Comparison of ENCODE assay signal across 8 cellular contexts in genomic region chr11:78418584-78419211, GRCh38. TPM values are rescaled to one million over a fixed set of nuclear protein-coding genes. Genes with fewer than 3 reads are reported as not detected.
DNase-seq lines count a peak whose midpoint lies in the region; ATAC-seq and TF ChIP-seq lines count a peak whose summit lies in the region.

No MANE protein-coding gene starts in this region.

- DNase-seq in BE2C (no peak), breast epithelium (ENCODE audit: low spot score in 2 of 2) (no peak), AG08396 (ENCODE audit: low spot score) (no peak), G401 (ENCODE audit: low spot score) (no peak)
- no peak for DNase-seq in stimulated activated CD4-positive, alpha-beta T cell treated with anti-CD3 and anti-CD28 coated beads, Interleukin-2, amount 100 ng/mL, for 48 hours

- H3K36me3 ChIP-seq in BE2C (no peaks in the 10 kb centered on the region), Loucy (ENCODE audit: insufficient read depth, low read length) (no peaks in the 10 kb centered on the region), breast epithelium (no peaks in the 10 kb centered on the region), mucosa of stomach (ENCODE audit: control insufficient read depth, insufficient read depth, low read length) (no peaks in the 10 kb centered on the region)

- TF ChIP-seq CTCF in BE2C (IDR thresholded peaks at IDR 0.05; ENCODE audit: low read depth, low read length) (no peak), Loucy (conservative IDR thresholded peaks at IDR 0.05; ENCODE audit: low read length) (no peak), breast epithelium (IDR thresholded peaks at IDR 0.05) (no peak)

- TF ChIP-seq POLR2A in breast epithelium (IDR thresholded peaks at IDR 0.05) = no peak

- in situ Hi-C loops in G401 (cut with HindIII; ENCODE audit: low sequenced_read_pairs) = no loop called here

- peak overlapping the region; percentile 88 to 100 for H3K27ac ChIP-seq in breast epithelium

- H3K9ac ChIP-seq in Loucy (ENCODE audit: low read depth, low read length, poor library complexity, severe bottlenecking) = peak overlapping the region; percentile 62
- H3K9ac ChIP-seq in mucosa of stomach (ENCODE audit: low read length) = peak overlapping the region; percentile 83

- no peaks in the 10 kb centered on the region for H4K20me1 ChIP-seq in Loucy (ENCODE audit: insufficient read depth, low read length, poor library complexity, severe bottlenecking)

- no peaks in the 10 kb centered on the region for H3K9me2 ChIP-seq in Loucy (replicated peaks; ENCODE audit: low read depth, low read length)

- no peak for ATAC-seq in HG02798 (IDR thresholded peaks at IDR 0.05; ENCODE audit: poor library complexity, unreplicated experiment)

- peak overlapping the region; percentile 83 for H2AFZ ChIP-seq in Loucy (ENCODE audit: low read length)

- intact Hi-C loops in breast epithelium (cut with DNase I; ENCODE audit: low total_unique reads) = loop anchor here (5.0 kb wide), 1 partner anchor 154 kb away; the partner anchor contains the start of gene NARS2

- H3K4me2 ChIP-seq in Loucy (ENCODE audit: low read depth, low read length, poor library complexity, severe bottlenecking) = peak overlapping the region; percentile 81

- no peaks in the 10 kb centered on the region for H3K27me3 ChIP-seq in BE2C
- no peaks in the 10 kb centered on the region for H3K27me3 ChIP-seq in Loucy (ENCODE audit: insufficient read depth, low read length, poor library complexity, severe bottlenecking)
- H3K27me3 ChIP-seq in breast epithelium = no peaks in the 10 kb centered on the region
- H3K27me3 ChIP-seq in mucosa of stomach (ENCODE audit: control insufficient read depth, insufficient read depth, low read length) = no peaks in the 10 kb centered on the region

- H3K9me3 ChIP-seq in BE2C (no peaks in the 10 kb centered on the region), Loucy (ENCODE audit: insufficient read depth, low read depth, low read length) (no peaks in the 10 kb centered on the region), breast epithelium (no peaks in the 10 kb centered on the region), mucosa of stomach (ENCODE audit: control insufficient read depth, low read length) (no peaks in the 10 kb centered on the region)

- H3K4me3 ChIP-seq in BE2C (ENCODE audit: low read depth, low read length) (peak overlapping the region; percentile 75), Loucy (ENCODE audit: low read length, poor library complexity, severe bottlenecking) (peak overlapping the region; percentile 70), breast epithelium (peak overlapping the region; percentile 87 to 98 (median 96)), mucosa of stomach (ENCODE audit: low read length) (peak overlapping the region; percentile 21)

- peaks cover 6% of the 10 kb centered on the region; the same call in 1 of the 2 replicates for H3F3A ChIP-seq in Loucy (ENCODE audit: low read depth)

- no peaks in the 10 kb centered on the region for H3K79me2 ChIP-seq in Loucy (ENCODE audit: insufficient read depth, low read length)

- H3K4me1 ChIP-seq in BE2C (peaks cover 31% of the 10 kb centered on the region), Loucy (ENCODE audit: insufficient read depth, low read length, poor library complexity, severe bottlenecking) (peaks cover 17% of the 10 kb centered on the region), breast epithelium (no peaks in the 10 kb centered on the region), mucosa of stomach (ENCODE audit: control insufficient read depth, insufficient read depth, low read length) (peaks cover 10% of the 10 kb centered on the region)

RNA-seq across cellular contexts. Expression of gene GAB2, which starts 1.1 kb away (rescaled TPM):
- polyA plus RNA-seq in BE2C (2012; ENCODE audit: insufficient read depth, insufficient read length, low read depth) = 26.0 TPM
- 10 to 100 TPM; 22.9 to 43.8 (median 24.9) TPM for total RNA-seq in breast epithelium
- 11.7 and 13.9 TPM in 2 replicates for total RNA-seq in G401 (2014; rRNA removed; shearing (Covaris generic))

Comparison
In these comparisons a context has a peak if more than half of its experiments do, and no peak if none do; other contexts are left out.
1. H3K4me3 ChIP-seq: peak in every context shown above with its lines; median percentile 96 in breast epithelium; 75 in BE2C; 70 in Loucy; 21 in mucosa of stomach.